In the genomic region with DNA sequence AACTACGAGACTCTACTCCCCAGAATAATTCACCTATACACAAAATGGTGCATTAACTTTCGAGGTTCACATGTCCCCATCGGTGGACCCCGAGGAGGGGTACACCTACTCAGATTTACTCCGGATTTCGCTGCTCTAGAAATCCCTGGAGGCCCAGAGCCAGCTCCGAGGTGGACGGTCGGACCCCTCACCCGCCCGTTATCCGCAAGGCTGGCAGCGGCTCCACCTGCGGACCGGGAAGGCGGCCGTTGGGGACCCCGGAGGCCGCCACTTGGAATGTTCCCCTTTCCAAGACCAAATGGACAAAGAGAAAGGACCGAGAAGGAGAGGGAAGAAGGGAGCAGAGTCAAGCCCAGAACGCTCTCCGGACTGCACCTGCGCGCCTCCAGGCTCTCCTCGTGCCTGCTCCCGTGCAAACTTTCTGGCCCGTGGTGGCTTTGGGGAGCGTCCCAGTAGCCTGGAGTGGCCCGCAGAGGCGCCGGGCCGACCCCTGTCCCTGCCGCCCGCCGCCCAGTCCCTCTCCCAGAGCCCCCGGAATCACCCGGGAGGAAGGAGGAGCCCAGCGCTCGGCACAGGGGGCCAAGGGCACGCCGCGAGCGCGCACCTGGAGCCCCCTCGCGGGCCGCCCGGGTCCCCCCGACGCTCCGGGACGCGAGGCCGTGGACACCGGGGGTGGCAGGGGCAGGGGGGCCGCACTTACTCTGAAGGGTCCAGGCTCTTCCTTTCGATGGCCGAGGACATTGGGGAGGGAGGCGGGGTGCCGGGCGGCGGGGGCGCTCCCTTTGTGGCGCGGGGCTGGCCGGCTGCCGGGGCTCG, we compare ENCODE assay signal across 8 cellular contexts. TPM values are rescaled to one million over a fixed set of nuclear protein-coding genes. Genes with fewer than 3 reads are reported as not detected.
DNase-seq lines count a peak whose midpoint lies in the region; ATAC-seq and TF ChIP-seq lines count a peak whose summit lies in the region.

No MANE protein-coding gene starts in this region.

- H3K27me3 ChIP-seq in right atrium auricular region (no peaks in the 10 kb centered on the region), skeletal muscle satellite cell (ENCODE audit: control insufficient read depth, insufficient read depth, low read length) (peaks cover 74% of the 10 kb centered on the region)

- H3K4me3 ChIP-seq in SK-N-MC (peak overlapping the region; percentile 83), right atrium auricular region (peak overlapping the region; percentile 51 to 63), skeletal muscle satellite cell (ENCODE audit: low read length) (peak overlapping the region; percentile 75)

- H3K27ac Mint-ChIP-seq in activated CD8-positive, alpha-beta T cell treated with anti-CD3 and anti-CD28 coated beads, Interleukin-2, amount 10 ng/mL, durations not matched to agents 7 days and 5 days = no peak overlapping the region
- H3K27ac Mint-ChIP-seq in activated CD8-positive, alpha-beta T cell treated with anti-CD3 and anti-CD28 coated beads for 36 hours = no peak overlapping the region

- H3K36me3 Mint-ChIP-seq in activated CD8-positive, alpha-beta T cell treated with anti-CD3 and anti-CD28 coated beads, Interleukin-2, amount 10 ng/mL, durations not matched to agents 7 days and 5 days (ENCODE audit: low read depth) = no peaks in the 10 kb centered on the region
- no peaks in the 10 kb centered on the region for H3K36me3 Mint-ChIP-seq in activated CD8-positive, alpha-beta T cell treated with anti-CD3 and anti-CD28 coated beads for 36 hours (ENCODE audit: low read depth)

- H3K9me3 Mint-ChIP-seq in activated CD8-positive, alpha-beta T cell treated with anti-CD3 and anti-CD28 coated beads, Interleukin-2, amount 10 ng/mL, durations not matched to agents 7 days and 5 days (ENCODE audit: insufficient read depth) = no peaks in the 10 kb centered on the region
- H3K9me3 Mint-ChIP-seq in activated CD8-positive, alpha-beta T cell treated with anti-CD3 and anti-CD28 coated beads for 36 hours = no peaks in the 10 kb centered on the region

- DNase-seq in activated CD8-positive, alpha-beta T cell treated with anti-CD3 and anti-CD28 coated beads, Interleukin-2, amount 10 ng/mL, durations not matched to agents 7 days and 5 days = no peak
- no peak for DNase-seq in activated CD8-positive, alpha-beta T cell treated with anti-CD3 and anti-CD28 coated beads for 36 hours
- DNase-seq in SK-N-MC (ENCODE audit: low read depth, low spot score) = no peak
- DNase-seq in right atrium auricular region (ENCODE audit: low spot score) = no peak
- DNase-seq in NCI-H1694 treated with DMSO at 0.1 percent for 48 hours (lab: John Stamatoyannopoulos, UW) = no peak
- no peak for DNase-seq in activated CD4-positive, alpha-beta T cell treated with anti-CD3 and anti-CD28 coated beads, Interleukin-2, amount 50 U/mL, for 4 hours
- DNase-seq in hypothalamus (lab: John Stamatoyannopoulos, UW) = no peak

- intact Hi-C loops in activated CD8-positive, alpha-beta T cell treated with anti-CD3 and anti-CD28 coated beads for 36 hours (cut with micrococcal nuclease) = loop anchor here (2.0 kb wide), 1 partner anchor 22 kb away; no protein-coding TSS in a partner anchor

- peak overlapping the region; percentile 97 for H3K4me2 ChIP-seq in skeletal muscle satellite cell (ENCODE audit: low read length)

- H3K4me3 Mint-ChIP-seq in activated CD8-positive, alpha-beta T cell treated with anti-CD3 and anti-CD28 coated beads, Interleukin-2, amount 10 ng/mL, durations not matched to agents 7 days and 5 days = no peak overlapping the region
- H3K4me3 Mint-ChIP-seq in activated CD8-positive, alpha-beta T cell treated with anti-CD3 and anti-CD28 coated beads for 36 hours = no peak overlapping the region

- H3K9me3 ChIP-seq in SK-N-MC (ENCODE audit: low read depth, low read length) = no peaks in the 10 kb centered on the region
- H3K9me3 ChIP-seq in right atrium auricular region = no peaks in the 10 kb centered on the region
- no peaks in the 10 kb centered on the region for H3K9me3 ChIP-seq in skeletal muscle satellite cell (replicated peaks; ENCODE audit: low read length)

- no peak overlapping the region for H3K27ac ChIP-seq in SK-N-MC
- H3K27ac ChIP-seq in right atrium auricular region = peak overlapping the region; percentile 50 to 67

- H3K9ac ChIP-seq in SK-N-MC (ENCODE audit: insufficient read length) = peak overlapping the region; percentile 49
- no peak overlapping the region for H3K9ac ChIP-seq in skeletal muscle satellite cell (ENCODE audit: low read depth, low read length)

- peak; percentile 10 for ATAC-seq in activated CD8-positive, alpha-beta T cell treated with anti-CD3 and anti-CD28 coated beads, Interleukin-2, amount 10 ng/mL, durations not matched to agents 7 days and 5 days
- ATAC-seq in activated CD8-positive, alpha-beta T cell treated with anti-CD3 and anti-CD28 coated beads for 36 hours = no peak

- POLR2A ChIA-PET in activated CD8-positive, alpha-beta T cell treated with anti-CD3 and anti-CD28 coated beads, Interleukin-2, amount 10 ng/mL, durations not matched to agents 7 days and 5 days (lab: Charles Lee) = no interaction called here
- POLR2A ChIA-PET in activated CD8-positive, alpha-beta T cell treated with anti-CD3 and anti-CD28 coated beads for 36 hours (lab: Charles Lee) = interaction anchor here (1.1 kb wide), 1 partner anchor 9 kb away, joined by 3 read pairs; no protein-coding TSS in a partner anchor

- CTCF ChIA-PET in activated CD8-positive, alpha-beta T cell treated with anti-CD3 and anti-CD28 coated beads, Interleukin-2, amount 10 ng/mL, durations not matched to agents 7 days and 5 days (lab: Charles Lee) = interaction anchor here (1.1 to 2.3 kb wide), 2 partner anchors 11 to 119 kb away, joined by 6 to 14 read pairs; no protein-coding TSS in a partner anchor
- CTCF ChIA-PET in activated CD8-positive, alpha-beta T cell treated with anti-CD3 and anti-CD28 coated beads for 36 hours (lab: Charles Lee) = interaction anchor here (0.9 to 3.5 kb wide), 8 partner anchors 10 to 128 kb away, joined by 3 to 29 read pairs (median 6); no protein-coding TSS in a partner anchor

- peaks cover 15% of the 10 kb centered on the region for H3K4me1 Mint-ChIP-seq in activated CD8-positive, alpha-beta T cell treated with anti-CD3 and anti-CD28 coated beads, Interleukin-2, amount 10 ng/mL, durations not matched to agents 7 days and 5 days (ENCODE audit: low read depth)
- peaks cover 13% of the 10 kb centered on the region for H3K4me1 Mint-ChIP-seq in activated CD8-positive, alpha-beta T cell treated with anti-CD3 and anti-CD28 coated beads for 36 hours (ENCODE audit: low read depth)

- H3K27me3 Mint-ChIP-seq in activated CD8-positive, alpha-beta T cell treated with anti-CD3 and anti-CD28 coated beads, Interleukin-2, amount 10 ng/mL, durations not matched to agents 7 days and 5 days (ENCODE audit: low read depth) = peaks cover 60% of the 10 kb centered on the region
- peaks cover 60% of the 10 kb centered on the region for H3K27me3 Mint-ChIP-seq in activated CD8-positive, alpha-beta T cell treated with anti-CD3 and anti-CD28 coated beads for 36 hours

- TF ChIP-seq CTCF in activated CD8-positive, alpha-beta T cell treated with anti-CD3 and anti-CD28 coated beads for 36 hours (IDR thresholded peaks at IDR 0.05) = no peak
- no peak for TF ChIP-seq CTCF in right atrium auricular region (IDR thresholded peaks at IDR 0.05)

- H3K36me3 ChIP-seq in SK-N-MC (ENCODE audit: insufficient read depth, low read length) = no peaks in the 10 kb centered on the region
- no peaks in the 10 kb centered on the region for H3K36me3 ChIP-seq in right atrium auricular region
- no peaks in the 10 kb centered on the region for H3K36me3 ChIP-seq in skeletal muscle satellite cell (ENCODE audit: insufficient read depth, low read length)

- peaks cover 0 to 24% of the 10 kb centered on the region in 2 donors for H3K4me1 ChIP-seq in right atrium auricular region
- H3K4me1 ChIP-seq in skeletal muscle satellite cell (ENCODE audit: control insufficient read depth, insufficient read depth, low read length) = peaks cover 11% of the 10 kb centered on the region

RNA-seq across cellular contexts. Expression of a gene that starts 23.0 kb away (rescaled TPM):
- total RNA-seq in activated CD8-positive, alpha-beta T cell treated with anti-CD3 and anti-CD28 coated beads, Interleukin-2, amount 10 ng/mL, durations not matched to agents 7 days and 5 days = not detected
- total RNA-seq in activated CD8-positive, alpha-beta T cell treated with anti-CD3 and anti-CD28 coated beads for 36 hours = not detected
- 10 to 100 TPM in 1 of 2 donors, 1 to 10 TPM in 1; 4.6 to 13.1 TPM for total RNA-seq in right atrium auricular region
- total RNA-seq in skeletal muscle satellite cell (2012; rRNA removed) = 0.25 and 0.44 TPM in 2 replicates

Comparison
In these comparisons a context has a peak if more than half of its experiments do, and no peak if none do; other contexts are left out.
1. RNA of a gene that starts 23.0 kb away (total RNA-seq): 4.6 to 13.1 TPM in right atrium auricular region; not detected in activated CD8-positive, alpha-beta T cell treated with anti-CD3 and anti-CD28 coated beads, Interleukin-2, amount 10 ng/mL, durations not matched to agents 7 days and 5 days and not detected in activated CD8-positive, alpha-beta T cell treated with anti-CD3 and anti-CD28 coated beads for 36 hours; every median in the first group is over 4 times any median in the second.
2. Peak in every context shown above with its lines, with median percentiles within 50 percentile points of each other: H3K4me3 ChIP-seq.